ENCODE assay signal across 15 cellular contexts in the genomic region with DNA sequence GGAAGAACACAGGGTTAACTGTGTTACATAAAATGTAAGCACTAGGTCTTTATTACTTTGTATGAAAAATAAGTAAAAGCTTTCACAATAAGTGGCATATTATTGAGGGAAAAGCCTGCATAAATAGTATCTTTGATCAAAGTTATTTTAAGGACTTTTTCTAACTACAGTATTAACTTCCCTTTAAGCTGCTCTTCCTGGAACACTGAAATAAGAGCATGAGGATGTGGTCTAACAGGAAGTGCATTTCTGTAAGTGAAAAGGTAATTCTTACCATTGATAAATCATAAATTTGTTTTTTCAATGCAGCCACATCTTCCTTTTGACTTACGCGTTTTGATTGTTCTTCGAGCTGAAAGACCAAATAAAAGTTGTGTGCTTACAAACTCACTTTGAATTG. TPM values are rescaled to one million over a fixed set of nuclear protein-coding genes. Genes with fewer than 3 reads are reported as not detected.
"Had no signal": no experiment of that assay in that cellular context is flagged by ENCODE, and none has a peak within 500 bp of the region (broad histone marks: within the 10 kb centered on the region; RNA-seq: fewer than 3 reads in every experiment).

No MANE protein-coding gene starts in this region.

- H3K27ac Mint-ChIP-seq: activated T-cell treated with anti-CD3 and anti-CD28 coated beads, Interleukin-2, amount 50 U/mL, for 24 hours had no signal

- DNase-seq: activated CD4-positive, alpha-beta T cell treated with anti-CD3 and anti-CD28 coated beads, Interleukin-2, amount 50 U/mL, for 48 hours; activated effector memory CD4-positive, alpha-beta T cell treated with Interleukin-2 at 50 U/mL for 16 hours; activated naive CD4-positive, alpha-beta T cell treated with anti-CD3 and anti-CD28 coated beads, Interleukin-2, amount 50 U/mL, for 16 hours; activated T-cell treated with anti-CD3 and anti-CD28 coated beads, Interleukin-2, amount 50 U/mL, for 24 hours; body of pancreas; caudate nucleus; nucleus accumbens; stimulated activated CD4-positive, alpha-beta T cell treated with anti-CD3 and anti-CD28 coated beads, Interleukin-4, amount 100 ng/mL, for 24 hours; stimulated activated naive CD4-positive, alpha-beta T cell treated with Interleukin-2 at 50 U/mL for 16 hours; substantia nigra; SW 1271; trophoblast cell; WERI-Rb-1 had no signal

- H3K4me3 Mint-ChIP-seq: activated T-cell treated with anti-CD3 and anti-CD28 coated beads, Interleukin-2, amount 50 U/mL, for 24 hours; nephron had no signal

- H3K9me3 Mint-ChIP-seq: activated T-cell treated with anti-CD3 and anti-CD28 coated beads, Interleukin-2, amount 50 U/mL, for 24 hours; nephron had no signal

RNA-seq across cellular contexts. Expression of gene RASEF, which starts 50.8 kb away (rescaled TPM):
- total RNA-seq: T-helper 2 cell treated with Interferon-gamma antibody and Interleukin-4, amounts not matched to agents 100 ng/mL and 5 ng/mL, for 36 hours had no signal
